In the genomic region with DNA sequence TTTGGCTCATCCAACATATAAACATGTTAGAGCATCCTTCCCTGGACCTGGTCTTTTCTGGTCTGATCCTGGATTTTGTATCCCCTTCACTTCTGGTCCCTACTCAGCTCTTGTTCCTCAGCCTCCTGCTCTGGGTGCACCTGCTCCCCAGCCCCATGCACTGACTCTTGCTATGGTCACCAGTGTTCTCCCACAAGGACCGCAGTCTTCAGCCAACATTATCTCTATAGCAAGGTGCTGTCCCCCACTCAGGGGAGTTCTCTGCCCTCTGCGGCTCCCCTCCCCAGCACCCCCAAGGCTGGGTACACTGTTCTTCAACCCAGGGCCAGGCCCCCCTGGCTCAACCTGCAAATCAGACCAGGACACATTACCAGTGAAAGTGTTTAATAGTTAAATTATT, we compare ENCODE assay signal across 30 cellular contexts.
"Had no signal": no experiment of that assay in that cellular context is flagged by ENCODE, and none has a peak within 500 bp of the region (broad histone marks: within the 10 kb centered on the region; RNA-seq: fewer than 3 reads in every experiment).

No MANE protein-coding gene starts in this region.

- H3K27ac ChIP-seq: epithelial cell of prostate, foreskin keratinocyte, gastroesophageal sphincter, heart right ventricle, neural progenitor cell, parathyroid adenoma, prostate gland, right atrium auricular region, spleen, testis, tibial artery had no signal

- H3K27me3 Mint-ChIP-seq: naive thymus-derived CD4-positive, alpha-beta T cell; type B pancreatic cell had no signal

- H3K9me3 Mint-ChIP-seq: immature natural killer cell; nephron; neural progenitor cell; stimulated activated memory B cell treated with anti-CD40 and anti-IgM and Interleukin-4, amounts not matched to agents 10 μg/mL and 1 μg/mL and 100 μg/mL, for 72 hours; type B pancreatic cell had no signal

- H3K36me3 ChIP-seq: neural progenitor cell, prostate gland had no signal

- H3K4me1 ChIP-seq: foreskin keratinocyte, gastroesophageal sphincter, neural progenitor cell, parathyroid adenoma, prostate gland, testis, tibial artery had no signal

- H3K9me3 ChIP-seq: gastroesophageal sphincter, heart right ventricle, prostate gland, right atrium auricular region, spleen, testis, tibial artery had no signal

- H3K27ac Mint-ChIP-seq: immature natural killer cell; naive thymus-derived CD4-positive, alpha-beta T cell; nephron; neural progenitor cell; stimulated activated memory B cell treated with anti-CD40 and anti-IgM and Interleukin-4, amounts not matched to agents 10 μg/mL and 1 μg/mL and 100 μg/mL, for 72 hours; type B pancreatic cell had no signal

- H3K9ac ChIP-seq: neural progenitor cell, parathyroid adenoma had no signal

- H3K36me3 Mint-ChIP-seq: immature natural killer cell; neural progenitor cell; stimulated activated memory B cell treated with anti-CD40 and anti-IgM and Interleukin-4, amounts not matched to agents 10 μg/mL and 1 μg/mL and 100 μg/mL, for 72 hours had no signal

- ATAC-seq: esophagus mucosa; foreskin keratinocyte; gastroesophageal sphincter; heart right ventricle; naive thymus-derived CD4-positive, alpha-beta T cell; sciatic nerve; stimulated activated memory B cell treated with anti-CD40 and anti-IgM and Interleukin-4, amounts not matched to agents 10 μg/mL and 1 μg/mL and 100 μg/mL, for 72 hours; stimulated activated naive CD8-positive, alpha-beta T cell treated with anti-CD3 and anti-CD28 coated beads, Interleukin-15, Interleukin-2, amounts not matched to agents 100 U/mL and 50 U/mL, for 24 hours had no signal

- DNase-seq: cerebellar nuclear complex; effector CD4-positive, alpha-beta T cell; foreskin keratinocyte; glutamatergic neuron; hippocampal formation; immature natural killer cell; islet precursor cell; mammary epithelial cell; mesendoderm; midbrain; naive thymus-derived CD4-positive, alpha-beta T cell; spleen; stimulated activated CD4-positive, alpha-beta T cell treated with anti-CD3 and anti-CD28 coated beads, Interleukin-4, amount 100 ng/mL, for 4 hours; stimulated activated naive CD8-positive, alpha-beta T cell treated with anti-CD3 and anti-CD28 coated beads, Interleukin-15, Interleukin-2, amounts not matched to agents 100 U/mL and 50 U/mL, for 24 hours; substantia nigra; testis had no signal

- H3K27me3 ChIP-seq: dorsolateral prefrontal cortex, foreskin keratinocyte, gastroesophageal sphincter, heart right ventricle, neural progenitor cell, right atrium auricular region, spleen, testis, tibial artery had no signal

- H3K4me3 ChIP-seq: dorsolateral prefrontal cortex, gastroesophageal sphincter, heart right ventricle, neural progenitor cell, prostate gland, right atrium auricular region, spleen, testis, tibial artery had no signal

- H3K4me1 Mint-ChIP-seq: immature natural killer cell, nephron, neural progenitor cell had no signal

- H3K4me3 Mint-ChIP-seq: immature natural killer cell; naive thymus-derived CD4-positive, alpha-beta T cell; nephron; neural progenitor cell; stimulated activated memory B cell treated with anti-CD40 and anti-IgM and Interleukin-4, amounts not matched to agents 10 μg/mL and 1 μg/mL and 100 μg/mL, for 72 hours; type B pancreatic cell had no signal
